ENCODE assay signal across 23 cellular contexts in genomic region chr11:92770419-92770818, GRCh38.
"Had no signal": no experiment of that assay in that cellular context is flagged by ENCODE, and none has a peak within 500 bp of the region (broad histone marks: within the 10 kb centered on the region; RNA-seq: fewer than 3 reads in every experiment).

No MANE protein-coding gene starts in this region.

- H3K27me3 ChIP-seq: esophagus muscularis mucosa, left lung, ovary, suprapubic skin, transverse colon, upper lobe of right lung, uterus had no signal

- H3K4me3 ChIP-seq: coronary artery, esophagus muscularis mucosa, left lung, lower lobe of right lung, ovary, psoas muscle, smooth muscle cell, suprapubic skin, transverse colon, upper lobe of right lung, uterus had no signal

- H3K27ac ChIP-seq: coronary artery, esophagus muscularis mucosa, left lung, lower lobe of right lung, ovary, psoas muscle, suprapubic skin, transverse colon, upper lobe of right lung, uterus had no signal

- H3K36me3 ChIP-seq: esophagus muscularis mucosa, left lung, lower lobe of right lung, ovary, suprapubic skin, transverse colon, upper lobe of right lung, uterus had no signal

- DNase-seq: dermis blood vessel endothelial cell; effector memory CD4-positive, alpha-beta T cell; foreskin melanocyte; glutamatergic neuron; kidney; left lung; lower lobe of right lung; natural killer cell; occipital lobe; ovary; psoas muscle; stimulated activated CD4-positive, alpha-beta T cell treated with anti-CD3 and anti-CD28 coated beads, Interleukin-12 subunit alpha, Interleukin-12 subunit beta, amount 100 ng/mL, for 4 hours; stimulated activated CD4-positive, alpha-beta T cell treated with anti-CD3 and anti-CD28 coated beads, Interleukin-2, amount 100 ng/mL, for 24 hours; stimulated activated CD4-positive, alpha-beta T cell treated with anti-CD3 and anti-CD28 coated beads, Interleukin-4, amount 100 ng/mL, for 4 hours; transverse colon; upper lobe of right lung; uterus had no signal

- H3K4me1 ChIP-seq: esophagus muscularis mucosa, lower lobe of right lung, psoas muscle, suprapubic skin, upper lobe of right lung, uterus had no signal

- H3K9me3 ChIP-seq: esophagus muscularis mucosa, left lung, lower lobe of right lung, ovary, psoas muscle, suprapubic skin, transverse colon, upper lobe of right lung, uterus had no signal

- ATAC-seq: left lung; lower lobe of right lung; natural killer cell; psoas muscle; sciatic nerve; stimulated activated memory B cell treated with anti-CD40 and anti-IgM and Interleukin-4, amounts not matched to agents 10 μg/mL and 1 μg/mL and 100 μg/mL, for 72 hours; upper lobe of right lung had no signal
